12 cellular contexts compared by ENCODE assay signal in genomic region chr21:45255381-45256020, GRCh38. TPM values are rescaled to one million over a fixed set of nuclear protein-coding genes. Genes with fewer than 3 reads are reported as not detected.
A peak's percentile ranks its signal among the peaks of the same experiment; 100 is the strongest.
DNase-seq lines count a peak whose midpoint lies in the region; ATAC-seq and TF ChIP-seq lines count a peak whose summit lies in the region.
"Had no signal": no experiment of that assay in that cellular context is flagged by ENCODE, and none has a peak within 500 bp of the region (broad histone marks: within the 10 kb centered on the region; RNA-seq: fewer than 3 reads in every experiment).

No MANE protein-coding gene starts in this region.

- no peak overlapping the region for H3K27ac ChIP-seq in BLaER1
- H3K27ac ChIP-seq in effector memory CD4-positive, alpha-beta T cell (ENCODE audit: insufficient read depth, low read length, poor library complexity, severe bottlenecking) = no peak overlapping the region
- H3K27ac ChIP-seq: upper lobe of right lung had no signal

- H3K4me3 ChIP-seq in BLaER1 = no peak overlapping the region
- H3K4me3 ChIP-seq in effector memory CD4-positive, alpha-beta T cell (ENCODE audit: insufficient read depth, low read depth, low read length, poor library complexity, severe bottlenecking) = no peak overlapping the region
- H3K4me3 ChIP-seq: upper lobe of right lung had no signal

- peak overlapping the region; percentile 74 for H3K4me2 ChIP-seq in BLaER1

- peaks cover 25% of the 10 kb centered on the region for H3K27me3 Mint-ChIP-seq in HFFc6 (ENCODE audit: insufficient read depth)

- peaks cover 8% of the 10 kb centered on the region for H3K4me1 Mint-ChIP-seq in HFFc6 (ENCODE audit: low read depth)
- H3K4me1 Mint-ChIP-seq: neural crest cell had no signal

- TF ChIP-seq CTCF in GM20000 (IDR thresholded peaks at IDR 0.05; ENCODE audit: extremely low read depth, missing control alignments) (no peak), HFFc6 (IDR thresholded peaks at IDR 0.05) (no peak)

- H3K36me3 ChIP-seq in BLaER1 = no peaks in the 10 kb centered on the region
- H3K36me3 ChIP-seq in effector memory CD4-positive, alpha-beta T cell (ENCODE audit: control insufficient read depth, insufficient read depth, low read length) = no peaks in the 10 kb centered on the region
- H3K36me3 ChIP-seq: upper lobe of right lung had no signal

- no peaks in the 10 kb centered on the region for H4K20me1 ChIP-seq in BLaER1

- peaks cover 9% of the 10 kb centered on the region for H3K9me3 ChIP-seq in BLaER1
- H3K9me3 ChIP-seq in effector memory CD4-positive, alpha-beta T cell (ENCODE audit: control insufficient read depth, low read length) = no peaks in the 10 kb centered on the region
- H3K9me3 ChIP-seq: upper lobe of right lung had no signal

- H3K4me3 Mint-ChIP-seq in HFFc6 = no peak overlapping the region
- H3K4me3 Mint-ChIP-seq: neural crest cell had no signal

- ATAC-seq in HG02678 (IDR thresholded peaks at IDR 0.05; ENCODE audit: unreplicated experiment) (no peak), GM21786 (IDR thresholded peaks at IDR 0.05; ENCODE audit: unreplicated experiment) (no peak)
- ATAC-seq: upper lobe of right lung had no signal

- H3K9me3 Mint-ChIP-seq in HFFc6 = peaks cover 6% of the 10 kb centered on the region
- H3K9me3 Mint-ChIP-seq: neural crest cell had no signal

- no peak overlapping the region for H3K27ac Mint-ChIP-seq in HFFc6

- no peak overlapping the region for H3K9ac ChIP-seq in BLaER1

- peak; percentile 43 for DNase-seq in GM20000 (ENCODE audit: low spot score)
- peak; percentile 32 for DNase-seq in NCI-H774 (lab: John Stamatoyannopoulos, UW)
- peak in 2 of 3 donors; percentile 32 to 46 for DNase-seq in effector memory CD4-positive, alpha-beta T cell
- DNase-seq in HFFc6 = no peak
- DNase-seq in MV-4-11 (lab: John Stamatoyannopoulos, UW) = no peak
- DNase-seq: DMS 273 treated with DMSO at 0.1 percent for 48 hours, NCI-H2227 treated with DMSO at 0.1 percent for 48 hours, upper lobe of right lung had no signal

- no peaks in the 10 kb centered on the region for H3K27me3 ChIP-seq in BLaER1
- H3K27me3 ChIP-seq in effector memory CD4-positive, alpha-beta T cell (replicated peaks; ENCODE audit: control insufficient read depth, insufficient read depth, low read length, poor library complexity, severe bottlenecking) = no peaks in the 10 kb centered on the region

- peaks cover 55% of the 10 kb centered on the region for H3K4me1 ChIP-seq in BLaER1
- H3K4me1 ChIP-seq in effector memory CD4-positive, alpha-beta T cell (ENCODE audit: control insufficient read depth, insufficient read depth, low read length, poor library complexity, severe bottlenecking) = peaks cover 14% of the 10 kb centered on the region

- peaks cover 4% of the 10 kb centered on the region; the same call in 1 of the 2 replicates for H3K36me3 Mint-ChIP-seq in HFFc6 (ENCODE audit: low read depth)

RNA-seq across cellular contexts. Expression of gene POFUT2, which starts 32.2 kb away (rescaled TPM):
- 100 to 1,000 TPM in 1 of 6 experiments, 10 to 100 TPM in 5; 78.2 to 112 (median 80.3) TPM for total RNA-seq in HFFc6 (2021; fragmentation: NEBNext Ultra II Directional; extraction: Animal tissue kit (Norgen Biotek cat#: 25700))

Comparison
In these comparisons a context has a peak if more than half of its experiments do, and no peak if none do; other contexts are left out.
1. DNase-seq: peak in GM20000 (single experiment), NCI-H774 (single experiment) and effector memory CD4-positive, alpha-beta T cell (2 of 3); none in HFFc6 (single experiment) and MV-4-11 (single experiment).